Comparison of ENCODE assay signal across 19 cellular contexts in genomic region chr10:125370578-125370977, GRCh38.
DNase-seq lines count a peak whose midpoint lies in the region; ATAC-seq and TF ChIP-seq lines count a peak whose summit lies in the region.
"Had no signal": no experiment of that assay in that cellular context is flagged by ENCODE, and none has a peak within 500 bp of the region (broad histone marks: within the 10 kb centered on the region; RNA-seq: fewer than 3 reads in every experiment).

No MANE protein-coding gene starts in this region.

- H3K4me1 ChIP-seq in GM23338 (ENCODE audit: insufficient read depth) (peaks cover 5% of the 10 kb centered on the region; the same call in 1 of the 2 replicates), prostate gland (replicated peaks) (no peaks in the 10 kb centered on the region)
- H3K4me1 ChIP-seq: ascending aorta, heart right ventricle, lower lobe of right lung had no signal

- H3K36me3 ChIP-seq in GM23338 (ENCODE audit: insufficient read depth) = no peaks in the 10 kb centered on the region
- no peaks in the 10 kb centered on the region for H3K36me3 ChIP-seq in prostate gland
- H3K36me3 ChIP-seq: ascending aorta, heart right ventricle, lower lobe of right lung had no signal

- H3K4me2 ChIP-seq in GM23338 = peak overlapping the region; percentile 60; the same call in 1 of the 2 replicates

- no peaks in the 10 kb centered on the region for H3F3A ChIP-seq in GM23338 (replicated peaks; ENCODE audit: low read depth)

- DNase-seq in GM23338 (ENCODE audit: low spot score) (peak; percentile 97), amniotic epithelial cell (ENCODE audit: low read depth) (peak; percentile 7), iPS DF 19.7 (ENCODE audit: low read depth, low spot score) (peak; percentile 85), progenitor cell of endocrine pancreas (ENCODE audit: low spot score, unreplicated experiment) (peak; percentile 26), KBM-7 (no peak), prostate gland (ENCODE audit: low spot score) (no peak)
- DNase-seq: activated gamma-delta T cell; cortex of kidney; DMS 273 treated with DMSO at 0.1 percent for 48 hours; GM23248; heart right ventricle; lower lobe of right lung; naive thymus-derived CD8-positive, alpha-beta T cell; NCI-H524 had no signal

- H3K27me3 Mint-ChIP-seq in GM23338 (ENCODE audit: insufficient read depth, low read depth, poor library complexity) = peaks cover 10% of the 10 kb centered on the region
- peaks cover 7% of the 10 kb centered on the region for H3K27me3 Mint-ChIP-seq in progenitor cell of endocrine pancreas

- peaks cover 6% of the 10 kb centered on the region; the same call in 1 of the 2 replicates for H3K27me3 ChIP-seq in GM23338 (ENCODE audit: insufficient read depth)
- H3K27me3 ChIP-seq in prostate gland (replicated peaks; ENCODE audit: insufficient read depth) = no peaks in the 10 kb centered on the region
- H3K27me3 ChIP-seq: ascending aorta had no signal

- H3K4me3 ChIP-seq in GM23338 = peak overlapping the region; percentile 21; the same call in 1 of the 2 replicates
- H3K4me3 ChIP-seq in prostate gland = no peak overlapping the region
- H3K4me3 ChIP-seq: ascending aorta, GM23248, heart right ventricle, lower lobe of right lung had no signal

- 68% methylated on average over 17 of the region's 17 CpGs for WGBS in prostate gland

- H3K4me3 Mint-ChIP-seq in GM23338 (no peak overlapping the region), progenitor cell of endocrine pancreas (ENCODE audit: low read depth) (peak overlapping the region; percentile 12)
- H3K4me3 Mint-ChIP-seq: B cell; naive thymus-derived CD8-positive, alpha-beta T cell had no signal

- TF ChIP-seq POLR2A in prostate gland (IDR thresholded peaks at IDR 0.05) = no peak

- peak overlapping the region; percentile 93 for H2AFZ ChIP-seq in GM23338
- H2AFZ ChIP-seq: GM23248 had no signal

- no peaks in the 10 kb centered on the region for H3K9me3 Mint-ChIP-seq in GM23338
- H3K9me3 Mint-ChIP-seq in progenitor cell of endocrine pancreas (ENCODE audit: low read depth) = peaks cover 4% of the 10 kb centered on the region

- H3K9me3 ChIP-seq in prostate gland = no peaks in the 10 kb centered on the region
- H3K9me3 ChIP-seq: ascending aorta, lower lobe of right lung had no signal

- no peaks in the 10 kb centered on the region for H4K20me1 ChIP-seq in GM23338 (replicated peaks; ENCODE audit: insufficient read depth)

- H3K79me2 ChIP-seq in GM23338 (replicated peaks; ENCODE audit: insufficient read depth) = no peaks in the 10 kb centered on the region

- intact Hi-C loops in prostate gland (cut with DNase I) = no loop called here

- H3K27ac Mint-ChIP-seq in GM23338 (no peak overlapping the region), progenitor cell of endocrine pancreas (no peak overlapping the region)
- H3K27ac Mint-ChIP-seq: B cell; naive thymus-derived CD8-positive, alpha-beta T cell had no signal

- ATAC-seq in GM23338 (peak; percentile 99), HG03097 (IDR thresholded peaks at IDR 0.05; ENCODE audit: low FRiP score, unreplicated experiment) (no peak), GM19328 (IDR thresholded peaks at IDR 0.05; ENCODE audit: unreplicated experiment) (no peak)
- ATAC-seq: esophagus mucosa; heart right ventricle; lower lobe of right lung; naive thymus-derived CD8-positive, alpha-beta T cell had no signal

- H3K4me1 Mint-ChIP-seq in GM23338 = peaks cover 8% of the 10 kb centered on the region
- peaks cover 6% of the 10 kb centered on the region for H3K4me1 Mint-ChIP-seq in progenitor cell of endocrine pancreas (ENCODE audit: low read depth)
- H3K4me1 Mint-ChIP-seq: B cell; naive thymus-derived CD8-positive, alpha-beta T cell had no signal

- no peaks in the 10 kb centered on the region for H3K9me2 ChIP-seq in GM23338 (ENCODE audit: insufficient read depth)

- TF ChIP-seq CTCF in GM23338 (conservative IDR thresholded peaks at IDR 0.05; ENCODE audit: low read depth in 2 of 2) (peak; percentile 74 to 89), progenitor cell of endocrine pancreas (IDR thresholded peaks at IDR 0.05; ENCODE audit: unreplicated experiment) (peak; percentile 54), prostate gland (IDR thresholded peaks at IDR 0.05) (no peak)

- in situ Hi-C loops in KBM-7 (cut with MboI; ENCODE audit: low pct_unique_long_range_greater_than_20kb, low sequenced_read_pairs) = no loop called here

- H3K36me3 Mint-ChIP-seq in GM23338 (ENCODE audit: low read depth) (no peaks in the 10 kb centered on the region), progenitor cell of endocrine pancreas (ENCODE audit: insufficient read depth) (no peaks in the 10 kb centered on the region)

- no peak overlapping the region for H3K27ac ChIP-seq in GM23338 (ENCODE audit: low read depth)
- no peak overlapping the region for H3K27ac ChIP-seq in prostate gland
- H3K27ac ChIP-seq: ascending aorta, GM23248, heart right ventricle, lower lobe of right lung had no signal

TF ChIP-seq in GM23338, 12 proteins besides CTCF, POLR2A, EP300 and RAD21 (continues in another document):
- TF ChIP-seq CREB1 (CRISPR knock-in tag; IDR thresholded peaks at IDR 0.05; ENCODE audit: low read depth) = no peak
- TF ChIP-seq ETS1 (IDR thresholded peaks at IDR 0.05) = no peak
- TF ChIP-seq ZNF114 (CRISPR knock-in tag; IDR thresholded peaks at IDR 0.05) = no peak
- TF ChIP-seq ZNF331 (CRISPR knock-in tag; IDR thresholded peaks at IDR 0.05; ENCODE audit: low read depth) = no peak
- TF ChIP-seq REST (IDR thresholded peaks at IDR 0.05; ENCODE audit: unreplicated experiment) = no peak
- no peak for TF ChIP-seq EZH2 (IDR thresholded peaks at IDR 0.05; ENCODE audit: low read depth, unreplicated experiment)

Comparison
In these comparisons a context has a peak if more than half of its experiments do, and no peak if none do; other contexts are left out.
1. DNase-seq: peak in GM23338 (single experiment), amniotic epithelial cell (single experiment), iPS DF 19.7 (single experiment) and progenitor cell of endocrine pancreas (single experiment); none in KBM-7 (single experiment) and prostate gland (single experiment).
2. CTCF ChIP-seq: peak in GM23338 (2 of 2) and progenitor cell of endocrine pancreas (single experiment); none in prostate gland (0 of 4).